ENCODE assay signal across 1 cellular context in the genomic region with DNA sequence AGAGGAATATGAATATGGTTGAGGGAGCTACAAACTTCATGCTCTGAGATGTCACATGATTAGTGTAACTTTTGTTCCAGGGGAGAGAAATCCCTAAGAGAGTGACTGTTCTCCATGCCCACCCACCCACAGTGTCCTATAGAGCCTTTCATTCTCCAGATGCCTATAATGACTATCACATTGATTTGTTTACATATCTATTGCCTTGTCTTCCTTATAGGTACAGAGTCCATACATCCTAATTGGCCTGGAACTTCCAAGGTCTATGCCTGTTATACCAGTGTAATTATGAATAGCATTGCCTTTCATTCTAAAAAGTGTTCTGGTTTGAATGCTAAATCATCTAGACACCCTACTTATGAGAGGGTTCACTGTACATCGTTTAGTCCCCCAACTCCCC.
TF ChIP-seq lines count a peak whose summit lies in the region.

No MANE protein-coding gene starts in this region.

TF ChIP-seq in HepG2, 621 proteins besides CTCF, POLR2A, EP300 and RAD21 (continued from another document):
- TF ChIP-seq PAXIP1 (CRISPR knock-in tag; conservative IDR thresholded peaks at IDR 0.05): peak; percentile 53; the same call in 1 of the 2 replicates
- TF ChIP-seq ONECUT2 (CRISPR knock-in tag; IDR thresholded peaks at IDR 0.05): peak; percentile 69
- TF ChIP-seq, protein P1, sequence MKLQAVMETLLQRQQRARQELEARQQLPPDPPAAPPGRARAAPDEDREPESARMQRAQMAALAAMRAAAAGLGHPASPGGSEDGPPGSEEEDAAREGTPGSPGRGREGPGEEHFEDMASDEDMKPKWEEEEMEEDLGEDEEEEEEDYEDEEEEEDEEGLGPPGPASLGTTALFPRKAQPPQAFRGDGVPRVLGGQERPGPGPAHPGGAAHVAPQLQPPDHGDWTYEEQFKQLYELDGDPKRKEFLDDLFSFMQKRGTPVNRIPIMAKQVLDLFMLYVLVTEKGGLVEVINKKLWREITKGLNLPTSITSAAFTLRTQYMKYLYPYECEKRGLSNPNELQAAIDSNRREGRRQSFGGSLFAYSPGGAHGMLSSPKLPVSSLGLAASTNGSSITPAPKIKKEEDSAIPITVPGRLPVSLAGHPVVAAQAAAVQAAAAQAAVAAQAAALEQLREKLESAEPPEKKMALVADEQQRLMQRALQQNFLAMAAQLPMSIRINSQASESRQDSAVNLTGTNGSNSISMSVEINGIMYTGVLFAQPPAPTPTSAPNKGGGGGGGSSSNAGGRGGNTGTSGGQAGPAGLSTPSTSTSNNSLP (IDR thresholded peaks at IDR 0.05; ENCODE audit: low read depth, low read length): peak; percentile 77
- TF ChIP-seq CREB1 (IDR thresholded peaks at IDR 0.05): no peak
- peak; percentile 20; the same call in 1 of the 2 replicates for TF ChIP-seq CREB1 (CRISPR knock-in tag; IDR thresholded peaks at IDR 0.05)
- no peak for TF ChIP-seq SOX6 (IDR thresholded peaks at IDR 0.05)
- peak; percentile 23; the same call in 1 of the 2 replicates for TF ChIP-seq SOX6 (CRISPR knock-in tag; IDR thresholded peaks at IDR 0.05)
- no peak for TF ChIP-seq GFI1 (CRISPR knock-in tag; IDR thresholded peaks at IDR 0.05; ENCODE audit: borderline replicate concordance)
- TF ChIP-seq HNF4A (CRISPR knock-in tag; IDR thresholded peaks at IDR 0.05): peak; percentile 65
- peak; percentile 22; the same call in 1 of the 2 replicates for TF ChIP-seq FOXA3 (CRISPR knock-in tag; IDR thresholded peaks at IDR 0.05)
- TF ChIP-seq ZNF331 (CRISPR knock-in tag; IDR thresholded peaks at IDR 0.05): no peak
- no peak for TF ChIP-seq JUN (CRISPR knock-in tag; IDR thresholded peaks at IDR 0.05)
- TF ChIP-seq MIXL1 (CRISPR knock-in tag; IDR thresholded peaks at IDR 0.05): peak; percentile 74
- no peak for TF ChIP-seq ZNF724P (CRISPR knock-in tag; IDR thresholded peaks at IDR 0.05; ENCODE audit: borderline replicate concordance)
- TF ChIP-seq EZH2 (conservative IDR thresholded peaks at IDR 0.05; ENCODE audit: low read depth, low read length): no peak
- TF ChIP-seq PAX8 (CRISPR knock-in tag; IDR thresholded peaks at IDR 0.05; ENCODE audit: borderline replicate concordance): no peak
- no peak for TF ChIP-seq NR1H2 (CRISPR knock-in tag; IDR thresholded peaks at IDR 0.05; ENCODE audit: borderline replicate concordance, low read depth)
- TF ChIP-seq ELF3 (CRISPR knock-in tag; IDR thresholded peaks at IDR 0.05): no peak
- TF ChIP-seq MED1 (CRISPR knock-in tag; IDR thresholded peaks at IDR 0.05): 0 out of 2 replicates have a peak, but pooled peaks have one; percentile 26
- TF ChIP-seq BORCS8-MEF2B (CRISPR knock-in tag; IDR thresholded peaks at IDR 0.05): no peak
- TF ChIP-seq MXD1 (CRISPR knock-in tag; IDR thresholded peaks at IDR 0.05): no peak
- TF ChIP-seq ZNF468 (CRISPR knock-in tag; IDR thresholded peaks at IDR 0.05): no peak
- peak; percentile 70; the same call in 1 of the 2 replicates for TF ChIP-seq ZBTB20 (CRISPR knock-in tag; IDR thresholded peaks at IDR 0.05; ENCODE audit: borderline replicate concordance, low read depth)
- TF ChIP-seq BCL3 (CRISPR knock-in tag; IDR thresholded peaks at IDR 0.05): no peak
- TF ChIP-seq TBL1XR1 (IDR thresholded peaks at IDR 0.05; ENCODE audit: borderline replicate concordance, low read length, partially characterized antibody): no peak
- no peak for TF ChIP-seq SRF (IDR thresholded peaks at IDR 0.05; ENCODE audit: low read depth, low read length)
- no peak for TF ChIP-seq HDAC6 (IDR thresholded peaks at IDR 0.05; ENCODE audit: low read depth, low read length)
- peak; percentile 64 for TF ChIP-seq GATAD2A (CRISPR knock-in tag; IDR thresholded peaks at IDR 0.05)
TF ChIP-seq in HepG2: peak in this region for 12.
